Comparison of ENCODE assay signal across 16 cellular contexts in the genomic region with DNA sequence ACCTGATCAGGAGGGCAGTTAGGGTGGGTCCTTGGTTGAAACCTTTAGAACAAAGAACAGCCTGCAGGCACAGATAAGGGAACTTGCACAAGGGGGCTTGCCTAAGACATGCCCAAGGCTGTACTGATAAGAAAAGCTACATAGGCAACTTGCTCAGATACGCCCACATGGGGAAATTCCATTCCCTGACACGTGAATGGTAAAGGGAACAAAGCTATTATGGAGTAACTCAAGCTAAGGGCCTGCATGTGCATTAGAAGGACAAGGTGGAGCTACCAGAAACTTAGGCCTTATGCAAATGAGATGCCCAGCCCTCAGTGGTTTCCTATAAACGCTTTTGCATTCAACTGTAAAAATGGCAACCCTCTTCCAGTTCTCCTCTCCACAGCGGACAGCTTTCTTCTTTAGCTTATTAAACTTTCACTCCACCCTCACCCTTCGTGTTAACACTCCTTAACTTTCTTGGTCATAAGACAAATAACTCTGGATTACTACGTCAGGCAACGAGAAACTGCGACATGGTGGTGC.
DNase-seq lines count a peak whose midpoint lies in the region; ATAC-seq and TF ChIP-seq lines count a peak whose summit lies in the region.
"Had no signal": no experiment of that assay in that cellular context is flagged by ENCODE, and none has a peak within 500 bp of the region (broad histone marks: within the 10 kb centered on the region; RNA-seq: fewer than 3 reads in every experiment).

No MANE protein-coding gene starts in this region.

- H3K9me3 Mint-ChIP-seq in type B pancreatic cell = peaks cover 4% of the 10 kb centered on the region

- TF ChIP-seq POLR2A in adrenal gland (IDR thresholded peaks at IDR 0.05) = no peak

- H3K27me3 Mint-ChIP-seq in type B pancreatic cell = no peaks in the 10 kb centered on the region
- H3K27me3 Mint-ChIP-seq: natural killer cell treated with Interleukin-12 subunit alpha and Interleukin-12 subunit beta and Interleukin-15 and Interleukin-18, amount 100 ng/mL, for 72 hours had no signal

- H3K36me3 ChIP-seq in adrenal gland (replicated peaks in 1 of 2) = no peaks in the 10 kb centered on the region
- H3K36me3 ChIP-seq: gastrocnemius medialis, SJCRH30 had no signal

- intact Hi-C loops in adrenal gland (cut with DNase I) = no loop called here

- peaks cover 14% of the 10 kb centered on the region for H3K4me1 Mint-ChIP-seq in type B pancreatic cell (ENCODE audit: unreplicated experiment)

- H3K9me3 ChIP-seq in adrenal gland (replicated peaks in 1 of 3) = no peaks in the 10 kb centered on the region
- H3K9me3 ChIP-seq: gastrocnemius medialis, SJCRH30 had no signal

- no peak for ATAC-seq in GM21717 (IDR thresholded peaks at IDR 0.05; ENCODE audit: unreplicated experiment)
- ATAC-seq: gastrocnemius medialis; left colon; natural killer cell treated with Interleukin-12 subunit alpha and Interleukin-12 subunit beta and Interleukin-15 and Interleukin-18, amount 100 ng/mL, for 72 hours had no signal

- no peaks in the 10 kb centered on the region for H3K27me3 ChIP-seq in adrenal gland
- H3K27me3 ChIP-seq: gastrocnemius medialis, SJCRH30 had no signal

- no peak overlapping the region for H3K4me3 Mint-ChIP-seq in type B pancreatic cell
- H3K4me3 Mint-ChIP-seq: natural killer cell treated with Interleukin-12 subunit alpha and Interleukin-12 subunit beta and Interleukin-15 and Interleukin-18, amount 100 ng/mL, for 72 hours had no signal

- DNase-seq in SKM-1 treated with dmso at 0.1 percent for 144 hours (lab: John Stamatoyannopoulos, UW; ENCODE audit: unreplicated experiment) (peak; percentile 28), SKM-1 (lab: John Stamatoyannopoulos, UW; ENCODE audit: unreplicated experiment) (no peak), adrenal gland (peak in 6 of 7 donors; percentile 14 to 70 (median 64)), iris pigment epithelial cell (ENCODE audit: low read depth) (peak; percentile 28), type B pancreatic cell (ENCODE audit: extremely low spot score, unreplicated experiment) (no peak), NCI-H187 (lab: John Stamatoyannopoulos, UW) (no peak)
- DNase-seq in stimulated activated CD4-positive, alpha-beta T cell treated with anti-CD3 and anti-CD28 coated beads, Interleukin-2, amount 100 ng/mL, for 24 hours = no peak
- DNase-seq: 8988T; activated CD4-positive, CD25-positive, alpha-beta regulatory T cell; COR-L47; gastrocnemius medialis; left colon; NCI-H1436 treated with DMSO at 0.1 percent for 48 hours had no signal

- H3K4me1 ChIP-seq in adrenal gland (replicated peaks in 1 of 2) = peaks cover 0 to 5% of the 10 kb centered on the region in 2 donors
- H3K4me1 ChIP-seq: gastrocnemius medialis, SJCRH30 had no signal

- TF ChIP-seq CTCF in adrenal gland (IDR thresholded peaks at IDR 0.05) (no peak), type B pancreatic cell (conservative IDR thresholded peaks at IDR 0.05) (no peak)

- H3K36me3 Mint-ChIP-seq in type B pancreatic cell = no peaks in the 10 kb centered on the region

- H3K27ac ChIP-seq in adrenal gland = no peak overlapping the region
- H3K27ac ChIP-seq: gastrocnemius medialis, SJCRH30 had no signal

- peak overlapping the region; percentile 81 for H3K27ac Mint-ChIP-seq in type B pancreatic cell
- H3K27ac Mint-ChIP-seq: natural killer cell treated with Interleukin-12 subunit alpha and Interleukin-12 subunit beta and Interleukin-15 and Interleukin-18, amount 100 ng/mL, for 72 hours had no signal

- 76 to 81% (median 79%) methylated on average over 8 of the region's 8 CpGs for WGBS in adrenal gland, 4 donors

- H3K4me3 ChIP-seq in adrenal gland = no peak overlapping the region
- H3K4me3 ChIP-seq: gastrocnemius medialis, SJCRH30 had no signal

Comparison
In these comparisons a context has a peak if more than half of its experiments do, and no peak if none do; other contexts are left out.
1. DNase-seq: peak in SKM-1 treated with dmso at 0.1 percent for 144 hours (single experiment), adrenal gland (6 of 7) and iris pigment epithelial cell (single experiment); none in SKM-1 (single experiment), type B pancreatic cell (single experiment), NCI-H187 (0 of 2) and stimulated activated CD4-positive, alpha-beta T cell treated with anti-CD3 and anti-CD28 coated beads, Interleukin-2, amount 100 ng/mL, for 24 hours (0 of 2).